ENCODE assay signal across 37 cellular contexts in the genomic region with DNA sequence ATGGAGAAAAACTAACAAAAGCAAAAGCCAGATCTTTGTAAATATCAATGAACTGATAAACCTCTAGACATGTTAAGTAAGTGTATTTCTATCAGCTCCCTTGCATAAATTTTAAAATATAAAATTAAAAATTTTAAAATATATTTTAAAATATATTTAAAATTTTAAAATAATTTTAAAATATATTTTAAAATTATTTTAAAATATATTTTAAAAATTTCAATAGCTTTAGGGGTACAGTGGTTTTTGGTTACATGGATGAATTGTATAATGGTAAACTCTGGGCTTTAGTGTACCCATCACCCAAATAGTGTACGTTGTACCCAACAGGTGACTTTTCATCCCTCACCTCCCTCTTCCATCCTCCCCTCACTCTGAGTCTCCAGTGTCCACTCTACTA.
"Had no signal": no experiment of that assay in that cellular context is flagged by ENCODE, and none has a peak within 500 bp of the region (broad histone marks: within the 10 kb centered on the region; RNA-seq: fewer than 3 reads in every experiment).

No MANE protein-coding gene starts in this region.

- H3K27ac Mint-ChIP-seq: activated B cell treated with CpG ODN at 0.5 μM for 24 hours; activated CD8-positive, alpha-beta T cell treated with anti-CD3 and anti-CD28 coated beads, Interleukin-2, amount 10 ng/mL, durations not matched to agents 7 days and 5 days; activated naive CD4-positive, alpha-beta T cell treated with anti-CD3 and anti-CD28 coated beads, Interleukin-2, amount 50 U/mL, for 24 hours; activated naive CD8-positive, alpha-beta T cell treated with anti-CD3 and anti-CD28 coated beads for 36 hours; activated naive CD8-positive, alpha-beta T cell treated with anti-CD3 and anti-CD28 coated beads, Interleukin-2, amount 50 U/mL, for 24 hours; activated T-cell treated with anti-CD3 and anti-CD28 coated beads, Interleukin-2, amount 50 U/mL, for 24 hours; activated T-helper 17 cell treated with anti-CD3 and anti-CD28 coated beads, Interleukin-2, amount 50 U/mL, for 72 hours; dendritic cell treated with granulocyte-macrophage colony-stimulating factor and Interleukin-4, amounts not matched to agents 40 ng/mL and 50 ng/mL, for 4 days had no signal

- H3K36me3 ChIP-seq: adrenal gland, breast epithelium, cardiac muscle cell, esophagus squamous epithelium, gastrocnemius medialis had no signal

- H3K4me3 Mint-ChIP-seq: activated B cell treated with CpG ODN at 0.5 μM for 24 hours; activated CD8-positive, alpha-beta T cell treated with anti-CD3 and anti-CD28 coated beads, Interleukin-2, amount 10 ng/mL, durations not matched to agents 7 days and 5 days; activated naive CD4-positive, alpha-beta T cell treated with anti-CD3 and anti-CD28 coated beads, Interleukin-2, amount 50 U/mL, for 24 hours; activated naive CD8-positive, alpha-beta T cell treated with anti-CD3 and anti-CD28 coated beads for 36 hours; activated naive CD8-positive, alpha-beta T cell treated with anti-CD3 and anti-CD28 coated beads, Interleukin-2, amount 50 U/mL, for 24 hours; activated T-cell treated with anti-CD3 and anti-CD28 coated beads, Interleukin-2, amount 50 U/mL, for 24 hours; activated T-helper 17 cell treated with anti-CD3 and anti-CD28 coated beads, Interleukin-2, amount 50 U/mL, for 72 hours; dendritic cell treated with granulocyte-macrophage colony-stimulating factor and Interleukin-4, amounts not matched to agents 40 ng/mL and 50 ng/mL, for 4 days had no signal

- H3K27me3 Mint-ChIP-seq: activated B cell treated with CpG ODN at 0.5 μM for 24 hours; activated naive CD4-positive, alpha-beta T cell treated with anti-CD3 and anti-CD28 coated beads, Interleukin-2, amount 50 U/mL, for 24 hours; activated naive CD8-positive, alpha-beta T cell treated with anti-CD3 and anti-CD28 coated beads for 36 hours; activated naive CD8-positive, alpha-beta T cell treated with anti-CD3 and anti-CD28 coated beads, Interleukin-2, amount 50 U/mL, for 24 hours; activated T-cell treated with anti-CD3 and anti-CD28 coated beads, Interleukin-2, amount 50 U/mL, for 24 hours; activated T-helper 17 cell treated with anti-CD3 and anti-CD28 coated beads, Interleukin-2, amount 50 U/mL, for 72 hours; dendritic cell treated with granulocyte-macrophage colony-stimulating factor and Interleukin-4, amounts not matched to agents 40 ng/mL and 50 ng/mL, for 4 days had no signal

- H3K9me3 Mint-ChIP-seq: activated B cell treated with CpG ODN at 0.5 μM for 24 hours had no signal

- H3K4me3 ChIP-seq: adrenal gland, body of pancreas, breast epithelium, cardiac muscle cell, coronary artery, dorsolateral prefrontal cortex, esophagus squamous epithelium, gastrocnemius medialis, heart left ventricle had no signal

- FAIRE-seq: endothelial cell of umbilical vein had no signal

- H3K9me3 ChIP-seq: adrenal gland, body of pancreas, breast epithelium, esophagus squamous epithelium, gastrocnemius medialis, heart left ventricle had no signal

- H3K4me1 Mint-ChIP-seq: activated naive CD4-positive, alpha-beta T cell treated with anti-CD3 and anti-CD28 coated beads, Interleukin-2, amount 50 U/mL, for 24 hours; activated naive CD8-positive, alpha-beta T cell treated with anti-CD3 and anti-CD28 coated beads for 36 hours; activated naive CD8-positive, alpha-beta T cell treated with anti-CD3 and anti-CD28 coated beads, Interleukin-2, amount 50 U/mL, for 24 hours had no signal

- H3K27me3 ChIP-seq: adrenal gland, body of pancreas, breast epithelium, cardiac muscle cell, dorsolateral prefrontal cortex, esophagus squamous epithelium, gastrocnemius medialis, heart left ventricle had no signal

- H3K27ac ChIP-seq: adrenal gland, body of pancreas, breast epithelium, cardiac muscle cell, coronary artery, dorsolateral prefrontal cortex, epithelial cell of prostate, esophagus squamous epithelium, gastrocnemius medialis, heart left ventricle, VCaP had no signal

- DNase-seq: activated B cell treated with CpG ODN at 0.5 μM for 24 hours; activated CD4-positive, alpha-beta T cell treated with anti-CD3 and anti-CD28 coated beads for 48 hours; activated CD4-positive, alpha-beta T cell treated with anti-CD3 and anti-CD28 coated beads, Interleukin-2, amount 50 U/mL, for 1 hour; activated CD4-positive, alpha-beta T cell treated with anti-CD3 and anti-CD28 coated beads, Interleukin-2, amount 50 U/mL, for 48 hours; activated CD8-positive, alpha-beta memory T cell treated with anti-CD3 and anti-CD28 coated beads, Interleukin-2, amount 50 U/mL, for 48 hours; activated CD8-positive, alpha-beta T cell treated with anti-CD3 and anti-CD28 coated beads, Interleukin-2, amount 10 ng/mL, durations not matched to agents 7 days and 5 days; activated effector memory CD4-positive, alpha-beta T cell treated with Interleukin-2 at 50 U/mL for 16 hours; activated gamma-delta T cell treated with Interleukin-2 at 50 U/mL for 16 hours; activated naive CD4-positive, alpha-beta T cell treated with Interleukin-2 at 50 U/mL for 16 hours; activated naive CD8-positive, alpha-beta T cell treated with anti-CD3 and anti-CD28 coated beads for 36 hours; activated naive CD8-positive, alpha-beta T cell treated with anti-CD3 and anti-CD28 coated beads, Interleukin-2, amount 50 U/mL, for 24 hours; activated T-cell treated with anti-CD3 and anti-CD28 coated beads for 4 hours; activated T-cell treated with anti-CD3 and anti-CD28 coated beads, Interleukin-2, amount 50 U/mL, for 24 hours; adrenal gland; amygdala; aorta; body of pancreas; central memory CD4-positive, alpha-beta T cell; cerebellar nuclear complex; dorsolateral prefrontal cortex; effector memory CD4-positive, alpha-beta T cell; esophagus squamous epithelium; gastrocnemius medialis; glutamatergic neuron; heart left ventricle; hypothalamus; T-helper 2 cell had no signal

- ATAC-seq: activated CD4-positive, CD25-positive, alpha-beta regulatory T cell treated with anti-CD3 and anti-CD28 coated beads, Interleukin-2, amount 50 U/mL, for 24 hours; activated CD8-positive, alpha-beta T cell treated with anti-CD3 and anti-CD28 coated beads, Interleukin-2, amount 10 ng/mL, durations not matched to agents 7 days and 5 days; activated naive CD8-positive, alpha-beta T cell treated with anti-CD3 and anti-CD28 coated beads, Interleukin-2, amount 50 U/mL, for 24 hours; activated T-helper 17 cell treated with anti-CD3 and anti-CD28 coated beads, Interleukin-2, amount 50 U/mL, for 72 hours; body of pancreas; gastrocnemius medialis; heart left ventricle had no signal

- H3K4me1 ChIP-seq: adrenal gland, body of pancreas, breast epithelium, esophagus squamous epithelium, gastrocnemius medialis, heart left ventricle had no signal
